ENCODE assay signal across 10 cellular contexts in the genomic region with DNA sequence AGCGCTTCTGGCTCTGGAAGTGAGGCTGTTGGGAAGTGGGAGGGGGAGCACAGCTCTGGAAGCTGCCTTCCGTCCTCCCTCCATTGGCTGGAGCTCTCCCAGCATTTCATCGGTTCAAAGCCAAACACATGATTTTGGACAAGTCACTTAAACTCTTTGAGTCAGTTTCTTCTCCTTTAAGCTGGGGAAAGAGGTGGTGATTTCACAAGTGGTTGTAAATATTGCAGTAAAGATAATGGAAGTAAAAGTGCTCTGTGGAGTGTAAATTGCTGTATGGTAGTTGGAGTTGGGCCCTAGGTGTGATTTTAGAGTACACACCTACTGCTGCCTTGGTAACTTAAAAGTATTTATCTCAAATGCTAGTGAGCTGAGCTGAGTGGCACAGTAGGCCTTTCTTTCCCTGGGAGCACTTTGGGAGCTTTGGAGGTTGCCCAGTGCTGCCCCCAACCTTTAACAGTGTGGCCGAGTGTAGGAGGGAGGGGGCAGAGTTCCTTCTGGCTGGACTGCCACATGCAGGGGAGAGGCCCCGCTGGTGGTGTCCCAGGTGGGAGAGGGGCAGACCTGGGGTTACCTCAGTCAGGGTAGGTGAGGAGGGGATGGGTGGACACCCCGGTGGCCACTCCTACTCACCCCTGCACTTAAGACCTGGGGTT. TPM values are rescaled to one million over a fixed set of nuclear protein-coding genes. Genes with fewer than 3 reads are reported as not detected.
A peak's percentile ranks its signal among the peaks of the same experiment; 100 is the strongest.
DNase-seq lines count a peak whose midpoint lies in the region; ATAC-seq and TF ChIP-seq lines count a peak whose summit lies in the region.
"Had no signal": no experiment of that assay in that cellular context is flagged by ENCODE, and none has a peak within 500 bp of the region (broad histone marks: within the 10 kb centered on the region; RNA-seq: fewer than 3 reads in every experiment).

No MANE protein-coding gene starts in this region.

- peaks cover 75% of the 10 kb centered on the region for H3K4me1 Mint-ChIP-seq in nephron
- H3K4me1 Mint-ChIP-seq: activated naive CD4-positive, alpha-beta T cell treated with anti-CD3 and anti-CD28 coated beads, Interleukin-2, amount 10 ng/mL, durations not matched to agents 7 days and 5 days had no signal

- peaks cover 63% of the 10 kb centered on the region for H3K79me2 ChIP-seq in fibroblast of lung (ENCODE audit: control insufficient read depth, insufficient read depth, low read length)

- H3K27me3 Mint-ChIP-seq in nephron (ENCODE audit: low read depth), result peaks cover 3% of the 10 kb centered on the region

- no peak for ATAC-seq in GM21529 (IDR thresholded peaks at IDR 0.05; ENCODE audit: unreplicated experiment)

- H3K4me3 Mint-ChIP-seq in nephron, result peak overlapping the region in 2 of 3 experiments; percentile 25 to 26
- H3K4me3 Mint-ChIP-seq: activated naive CD4-positive, alpha-beta T cell treated with anti-CD3 and anti-CD28 coated beads, Interleukin-2, amount 10 ng/mL, durations not matched to agents 7 days and 5 days had no signal

- no peaks in the 10 kb centered on the region for H3K36me3 Mint-ChIP-seq in nephron (ENCODE audit: low read depth)
- H3K36me3 Mint-ChIP-seq: activated naive CD4-positive, alpha-beta T cell treated with anti-CD3 and anti-CD28 coated beads, Interleukin-2, amount 10 ng/mL, durations not matched to agents 7 days and 5 days had no signal

- H3K4me2 ChIP-seq in fibroblast of lung (ENCODE audit: extremely low read depth, insufficient read depth, low read length), result peak overlapping the region; percentile 63

- no peak for TF ChIP-seq CTCF in fibroblast of lung (conservative IDR thresholded peaks at IDR 0.05 in 1 of 2, IDR thresholded peaks at IDR 0.05 in 1 of 2; ENCODE audit: low read depth in 1 of 2, low read length in 2 of 2)
- TF ChIP-seq CTCF in nephron (IDR thresholded peaks at IDR 0.05; ENCODE audit: unreplicated experiment in 3 of 3), result no peak
- TF ChIP-seq CTCF in vagina (IDR thresholded peaks at IDR 0.05), result no peak

- H3K4me1 ChIP-seq in fibroblast of lung (ENCODE audit: control insufficient read depth, extremely low read depth, insufficient read depth, low read length) (peaks cover 34% of the 10 kb centered on the region), vagina (peaks cover 80% of the 10 kb centered on the region)

- no peaks in the 10 kb centered on the region for H4K20me1 ChIP-seq in fibroblast of lung (ENCODE audit: control insufficient read depth, extremely low read depth, insufficient read depth, low read length)

- TF ChIP-seq POLR2A in vagina (IDR thresholded peaks at IDR 0.05), result no peak

- no peaks in the 10 kb centered on the region for H3K36me3 ChIP-seq in fibroblast of lung (ENCODE audit: control insufficient read depth, insufficient read depth, low read length)
- no peaks in the 10 kb centered on the region for H3K36me3 ChIP-seq in vagina

- no peak overlapping the region for H3K9ac ChIP-seq in fibroblast of lung (ENCODE audit: insufficient read depth, low read length)

- DNase-seq in SIG-M5 treated with dmso at 0.1 percent for 504 hours (lab: John Stamatoyannopoulos, UW; ENCODE audit: unreplicated experiment), result peak; percentile 62
- no peak for DNase-seq in SIG-M5 (lab: John Stamatoyannopoulos, UW)
- DNase-seq in fibroblast of lung (ENCODE audit: low read depth in 2 of 2), result peak; percentile 39 to 68
- DNase-seq in vagina (ENCODE audit: extremely low spot score in 2 of 2), result no peak
- no peak for DNase-seq in RPMI8226
- DNase-seq in COLO829 (ENCODE audit: low spot score), result no peak
- DNase-seq: activated naive CD4-positive, alpha-beta T cell treated with anti-CD3 and anti-CD28 coated beads, Interleukin-2, amount 10 ng/mL, durations not matched to agents 7 days and 5 days had no signal

- no peak overlapping the region for H2AFZ ChIP-seq in fibroblast of lung (ENCODE audit: low read length)

- H3K27ac ChIP-seq in fibroblast of lung (ENCODE audit: insufficient read depth, low read length) (peak overlapping the region; percentile 19), vagina (peak overlapping the region; percentile 90)
- H3K27ac ChIP-seq: 22Rv1 had no signal

- intact Hi-C loops in vagina (cut with DNase I), result loop anchor here (10.0 kb wide), 1 partner anchor 53 kb away; no protein-coding TSS in a partner anchor

- H3K9me3 ChIP-seq in fibroblast of lung (ENCODE audit: control insufficient read depth, insufficient read depth, low read depth, low read length), result no peaks in the 10 kb centered on the region
- no peaks in the 10 kb centered on the region for H3K9me3 ChIP-seq in vagina

- H3K9me3 Mint-ChIP-seq in nephron, result no peaks in the 10 kb centered on the region
- H3K9me3 Mint-ChIP-seq: activated naive CD4-positive, alpha-beta T cell treated with anti-CD3 and anti-CD28 coated beads, Interleukin-2, amount 10 ng/mL, durations not matched to agents 7 days and 5 days had no signal

- H3K27me3 ChIP-seq in fibroblast of lung (ENCODE audit: control insufficient read depth, insufficient read depth, low read length), result no peaks in the 10 kb centered on the region
- H3K27me3 ChIP-seq in vagina, result no peaks in the 10 kb centered on the region

- H3K4me3 ChIP-seq in fibroblast of lung (replicated peaks in 1 of 4; ENCODE audit: control extremely low read depth in 1 of 4, insufficient read depth in 1 of 4, low read depth in 3 of 4, low read length in 4 of 4) (no peak overlapping the region), vagina (peak overlapping the region in 1 of 2 donors; percentile 9)

- peak overlapping the region; percentile 84 to 96 (median 94) for H3K27ac Mint-ChIP-seq in nephron
- H3K27ac Mint-ChIP-seq: activated naive CD4-positive, alpha-beta T cell treated with anti-CD3 and anti-CD28 coated beads, Interleukin-2, amount 10 ng/mL, durations not matched to agents 7 days and 5 days had no signal

RNA-seq across cellular contexts. Expression of gene ASAP2, which starts 54.7 kb away (rescaled TPM):
- 16.4 and 19.2 TPM in 2 replicates for total RNA-seq in fibroblast of lung
- 19.9 and 24.0 TPM in 2 replicates for polyA plus RNA-seq in fibroblast of lung
- 10.2 and 11.4 TPM in 2 replicates for polyA plus RNA-seq in fibroblast of lung (2012)
- polyA minus RNA-seq in fibroblast of lung (ENCODE audit: low replicate concordance), result 10.2 and 14.3 TPM in 2 replicates
- 36.3 TPM for total RNA-seq in vagina

Comparison
In these comparisons a context has a peak if more than half of its experiments do, and no peak if none do; other contexts are left out.
1. DNase-seq: peak in SIG-M5 treated with dmso at 0.1 percent for 504 hours (single experiment) and fibroblast of lung (2 of 2); none in SIG-M5 (single experiment), vagina (0 of 2), RPMI8226 (single experiment) and COLO829 (single experiment).